20 cellular contexts compared by ENCODE assay signal in the genomic region with DNA sequence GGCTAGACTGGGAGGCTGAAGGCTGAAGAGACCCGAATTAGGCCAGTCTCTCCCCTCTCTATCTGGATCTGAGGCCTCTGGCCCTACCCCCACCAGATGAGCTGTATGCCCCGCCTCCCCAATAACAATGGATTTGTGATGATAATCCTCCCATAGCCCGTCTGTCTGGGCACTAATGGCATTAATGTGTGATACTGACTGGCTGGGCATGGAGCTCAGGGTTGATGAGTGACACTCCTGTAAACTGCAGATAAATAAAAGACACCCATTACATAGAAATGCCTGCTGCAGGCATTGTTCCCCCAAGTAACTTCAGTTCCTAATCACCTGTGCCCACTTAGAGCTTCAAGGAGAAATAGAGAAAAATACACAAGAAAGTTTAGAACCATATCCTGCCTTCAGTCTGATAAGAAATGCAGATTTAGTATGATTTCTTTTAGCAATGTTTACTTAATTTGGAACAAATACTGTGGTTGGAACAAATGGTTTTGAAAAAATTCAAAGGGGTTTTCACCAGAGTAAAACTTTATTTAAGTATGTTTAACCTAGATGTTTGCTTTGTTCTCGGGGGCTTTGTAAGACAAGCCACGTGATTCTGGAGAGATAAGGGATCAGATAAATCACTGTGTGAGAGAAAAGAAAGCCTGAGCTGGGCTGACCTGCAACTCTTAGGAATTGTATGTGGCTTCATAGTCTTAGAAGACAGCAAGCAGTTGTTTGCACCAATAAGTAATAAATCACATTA.
A peak's percentile ranks its signal among the peaks of the same experiment; 100 is the strongest.
DNase-seq lines count a peak whose midpoint lies in the region; ATAC-seq and TF ChIP-seq lines count a peak whose summit lies in the region.
"Had no signal": no experiment of that assay in that cellular context is flagged by ENCODE, and none has a peak within 500 bp of the region (broad histone marks: within the 10 kb centered on the region; RNA-seq: fewer than 3 reads in every experiment).

No MANE protein-coding gene starts in this region.

- H3K27ac ChIP-seq in C4-2B = peak overlapping the region; percentile 66
- peak overlapping the region; percentile 93 for H3K27ac ChIP-seq in HUES48 (ENCODE audit: low read depth, low read length)
- no peak overlapping the region for H3K27ac ChIP-seq in brain microvascular endothelial cell
- H3K27ac ChIP-seq: adrenal gland, SJSA1, transverse colon had no signal

- no peaks in the 10 kb centered on the region for H3K36me3 ChIP-seq in HUES48 (ENCODE audit: control insufficient read depth, insufficient read depth, low read length)
- H3K36me3 ChIP-seq in brain microvascular endothelial cell (replicated peaks) = no peaks in the 10 kb centered on the region
- H3K36me3 ChIP-seq: adrenal gland, SJSA1, transverse colon had no signal

- ATAC-seq in HG02981 (IDR thresholded peaks at IDR 0.05; ENCODE audit: unreplicated experiment) (no peak), WTC11 (no peak), HG03520 (IDR thresholded peaks at IDR 0.05; ENCODE audit: unreplicated experiment) (no peak)
- ATAC-seq: effector memory CD8-positive, alpha-beta T cell had no signal

- DNase-seq in brain microvascular endothelial cell (peak; percentile 28), nephron progenitor cell (no peak), WTC11 (ENCODE audit: low spot score) (no peak), AML-193 (lab: John Stamatoyannopoulos, UW) (no peak)
- DNase-seq: adrenal gland; CD4-positive, alpha-beta memory T cell; cerebellar nuclear complex; effector memory CD8-positive, alpha-beta T cell; H7; heart left ventricle; midbrain; NCI-H2029 treated with DMSO at 0.1 percent for 48 hours; NCI-H774; right cardiac atrium; transverse colon had no signal

- H3K4me3 Mint-ChIP-seq in nephron progenitor cell = no peak overlapping the region
- H3K4me3 Mint-ChIP-seq in WTC11 = no peak overlapping the region
- H3K4me3 Mint-ChIP-seq: CD4-positive, alpha-beta memory T cell; effector memory CD8-positive, alpha-beta T cell had no signal

- H3K4me1 ChIP-seq in HUES48 (ENCODE audit: control insufficient read depth, insufficient read depth, low read length) = peaks cover 48% of the 10 kb centered on the region
- H3K4me1 ChIP-seq: transverse colon had no signal

- CTCF ChIA-PET in WTC11 (lab: Charles Lee) = interaction anchor here (0.8 to 0.9 kb wide), 2 partner anchors 9 to 51 kb away, joined by 3 read pairs; no protein-coding TSS in a partner anchor

- H3K36me3 Mint-ChIP-seq in nephron progenitor cell (ENCODE audit: low read depth) = peaks cover 39% of the 10 kb centered on the region
- H3K36me3 Mint-ChIP-seq in WTC11 = no peaks in the 10 kb centered on the region
- H3K36me3 Mint-ChIP-seq: CD4-positive, alpha-beta memory T cell had no signal

- H3K4me1 Mint-ChIP-seq in nephron progenitor cell (peaks cover 86% of the 10 kb centered on the region), WTC11 (peaks cover 55% of the 10 kb centered on the region)
- H3K4me1 Mint-ChIP-seq: CD4-positive, alpha-beta memory T cell had no signal

- no peaks in the 10 kb centered on the region for H3K9me3 ChIP-seq in HUES48 (ENCODE audit: control insufficient read depth, insufficient read depth, low read length)
- H3K9me3 ChIP-seq: adrenal gland, heart left ventricle, SJSA1, transverse colon had no signal

- H3K4me3 ChIP-seq in HUES48 (ENCODE audit: low read depth, low read length) = no peak overlapping the region
- no peak overlapping the region for H3K4me3 ChIP-seq in brain microvascular endothelial cell (ENCODE audit: low read depth, low read length)
- H3K4me3 ChIP-seq: adrenal gland, heart left ventricle, SJSA1, transverse colon had no signal

- H3K27ac Mint-ChIP-seq in nephron progenitor cell (peak overlapping the region; percentile 96), WTC11 (no peak overlapping the region)
- H3K27ac Mint-ChIP-seq: CD4-positive, alpha-beta memory T cell; effector memory CD8-positive, alpha-beta T cell had no signal

- no peaks in the 10 kb centered on the region for H3K9me3 Mint-ChIP-seq in nephron progenitor cell
- no peaks in the 10 kb centered on the region for H3K9me3 Mint-ChIP-seq in WTC11
- H3K9me3 Mint-ChIP-seq: effector memory CD8-positive, alpha-beta T cell had no signal

- H3K9ac ChIP-seq in HUES48 (ENCODE audit: low read depth, low read length) = no peak overlapping the region

- no peaks in the 10 kb centered on the region for H3K27me3 Mint-ChIP-seq in nephron progenitor cell (ENCODE audit: low read depth, poor library complexity)
- H3K27me3 Mint-ChIP-seq in WTC11 (ENCODE audit: low read depth) = no peaks in the 10 kb centered on the region

- H3K27me3 ChIP-seq in HUES48 (ENCODE audit: control insufficient read depth, insufficient read depth, low read length) = no peaks in the 10 kb centered on the region
- no peaks in the 10 kb centered on the region for H3K27me3 ChIP-seq in brain microvascular endothelial cell (replicated peaks)
- H3K27me3 ChIP-seq: adrenal gland, heart left ventricle, SJSA1, transverse colon had no signal

- no peak for TF ChIP-seq CTCF in C4-2B (conservative IDR thresholded peaks at IDR 0.05)
- TF ChIP-seq CTCF in brain microvascular endothelial cell (IDR thresholded peaks at IDR 0.05; ENCODE audit: low read depth, low read length, missing control alignments) = no peak
- TF ChIP-seq CTCF in nephron progenitor cell (IDR thresholded peaks at IDR 0.05) = no peak
- TF ChIP-seq CTCF in WTC11 (IDR thresholded peaks at IDR 0.05) = no peak

- in situ Hi-C loops in brain microvascular endothelial cell (cut with HindIII; ENCODE audit: low pct_ligation_motif_present, low sequenced_read_pairs) = no loop called here

- POLR2A ChIA-PET in WTC11 (lab: Charles Lee) = no interaction called here

TF ChIP-seq in WTC11, 78 proteins besides CTCF, POLR2A, EP300 and RAD21:
- TF ChIP-seq NFYB (CRISPR knock-in tag; conservative IDR thresholded peaks at IDR 0.05; ENCODE audit: low read depth) (no peak), NFE2L1 (CRISPR knock-in tag; IDR thresholded peaks at IDR 0.05) (no peak), NFATC4 (CRISPR knock-in tag; IDR thresholded peaks at IDR 0.05) (no peak)
- TF ChIP-seq, protein P1, sequence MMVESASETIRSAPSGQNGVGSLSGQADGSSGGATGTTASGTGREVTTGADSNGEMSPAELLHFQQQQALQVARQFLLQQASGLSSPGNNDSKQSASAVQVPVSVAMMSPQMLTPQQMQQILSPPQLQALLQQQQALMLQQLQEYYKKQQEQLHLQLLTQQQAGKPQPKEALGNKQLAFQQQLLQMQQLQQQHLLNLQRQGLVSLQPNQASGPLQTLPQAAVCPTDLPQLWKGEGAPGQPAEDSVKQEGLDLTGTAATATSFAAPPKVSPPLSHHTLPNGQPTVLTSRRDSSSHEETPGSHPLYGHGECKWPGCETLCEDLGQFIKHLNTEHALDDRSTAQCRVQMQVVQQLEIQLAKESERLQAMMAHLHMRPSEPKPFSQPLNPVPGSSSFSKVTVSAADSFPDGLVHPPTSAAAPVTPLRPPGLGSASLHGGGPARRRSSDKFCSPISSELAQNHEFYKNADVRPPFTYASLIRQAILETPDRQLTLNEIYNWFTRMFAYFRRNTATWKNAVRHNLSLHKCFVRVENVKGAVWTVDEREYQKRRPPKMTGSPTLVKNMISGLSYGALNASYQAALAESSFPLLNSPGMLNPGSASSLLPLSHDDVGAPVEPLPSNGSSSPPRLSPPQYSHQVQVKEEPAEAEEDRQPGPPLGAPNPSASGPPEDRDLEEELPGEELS (CRISPR knock-in tag; IDR thresholded peaks at IDR 0.05) = no peak
